ENCODE assay signal across 8 cellular contexts in genomic region chr1:15919316-15919715, GRCh38. TPM values are rescaled to one million over a fixed set of nuclear protein-coding genes. Genes with fewer than 3 reads are reported as not detected.
DNase-seq lines count a peak whose midpoint lies in the region; ATAC-seq, FAIRE-seq and TF ChIP-seq lines count a peak whose summit lies in the region.

No MANE protein-coding gene starts in this region.

- no peak overlapping the region for H3K4me3 ChIP-seq in left ventricle myocardium inferior

- no peak overlapping the region for H3K27ac Mint-ChIP-seq in activated CD4-positive, alpha-beta memory T cell treated with anti-CD3 and anti-CD28 coated beads for 36 hours

- intact Hi-C loops in activated CD4-positive, alpha-beta memory T cell treated with anti-CD3 and anti-CD28 coated beads for 36 hours (cut with micrococcal nuclease): loop anchor here (1.0 to 5.0 kb wide), 4 partner anchors 30 to 102 kb away; no protein-coding TSS in a partner anchor
- intact Hi-C loops in left ventricle myocardium inferior (cut with micrococcal nuclease): no loop called here

- no peaks in the 10 kb centered on the region for H3K27me3 Mint-ChIP-seq in activated CD4-positive, alpha-beta memory T cell treated with anti-CD3 and anti-CD28 coated beads for 36 hours

- no peaks in the 10 kb centered on the region for H3K27me3 ChIP-seq in left ventricle myocardium inferior (ENCODE audit: low read depth)

- no peak for TF ChIP-seq POLR2A in GM12891 (IDR thresholded peaks at IDR 0.05; ENCODE audit: low read depth, low read length)

- DNase-seq in GM12891 (ENCODE audit: insufficient read length, low spot score) (no peak), islet precursor cell (peak; percentile 69), AML-193 (lab: John Stamatoyannopoulos, UW) (no peak), NCI-H187 treated with DMSO at 0.1 percent for 48 hours (lab: John Stamatoyannopoulos, UW) (no peak), left ventricle myocardium inferior (no peak)
- DNase-seq in activated CD4-positive, alpha-beta memory T cell treated with anti-CD3 and anti-CD28 coated beads for 36 hours: peak; percentile 89

- H3K4me1 ChIP-seq in left ventricle myocardium inferior: peaks cover 20% of the 10 kb centered on the region

- ATAC-seq in HG02938 (IDR thresholded peaks at IDR 0.05; ENCODE audit: unreplicated experiment): peak; percentile 67
- no peak for ATAC-seq in GM21367 (IDR thresholded peaks at IDR 0.05; ENCODE audit: unreplicated experiment)

- peaks cover 49% of the 10 kb centered on the region for H3K36me3 Mint-ChIP-seq in activated CD4-positive, alpha-beta memory T cell treated with anti-CD3 and anti-CD28 coated beads for 36 hours

- CTCF ChIA-PET in activated CD4-positive, alpha-beta memory T cell treated with anti-CD3 and anti-CD28 coated beads for 36 hours (lab: Charles Lee): interaction anchor here (1.2 kb wide), 1 partner anchor 128 kb away, joined by 3 read pairs; no protein-coding TSS in a partner anchor

- no peaks in the 10 kb centered on the region for H3K9me3 Mint-ChIP-seq in activated CD4-positive, alpha-beta memory T cell treated with anti-CD3 and anti-CD28 coated beads for 36 hours

- no peak overlapping the region for H3K4me3 Mint-ChIP-seq in activated CD4-positive, alpha-beta memory T cell treated with anti-CD3 and anti-CD28 coated beads for 36 hours

- H3K4me1 Mint-ChIP-seq in activated CD4-positive, alpha-beta memory T cell treated with anti-CD3 and anti-CD28 coated beads for 36 hours (ENCODE audit: low read depth): peaks cover 41% of the 10 kb centered on the region

- H3K9me3 ChIP-seq in left ventricle myocardium inferior (replicated peaks): no peaks in the 10 kb centered on the region

- no peak for TF ChIP-seq CTCF in left ventricle myocardium inferior (IDR thresholded peaks at IDR 0.05; ENCODE audit: borderline replicate concordance)

- no peak overlapping the region for H3K27ac ChIP-seq in left ventricle myocardium inferior (replicated peaks)

- H3K36me3 ChIP-seq in left ventricle myocardium inferior: peaks cover 93% of the 10 kb centered on the region

- peak; percentile 94 for FAIRE-seq in GM12891 (lab: Jason Lieb, UNC)

- POLR2A ChIA-PET in activated CD4-positive, alpha-beta memory T cell treated with anti-CD3 and anti-CD28 coated beads for 36 hours (lab: Charles Lee): interaction anchor here (0.6 to 1.4 kb wide), 5 partner anchors 31 to 75 kb away, joined by 3 to 4 read pairs (median 3); no protein-coding TSS in a partner anchor

TF ChIP-seq in GM12891, 5 proteins besides CTCF, POLR2A, EP300 and RAD21:
- TF ChIP-seq TAF1 (IDR thresholded peaks at IDR 0.05; ENCODE audit: low read depth, low read length) (no peak), POU2F2 (IDR thresholded peaks at IDR 0.05; ENCODE audit: low read depth, low read length) (0 out of 2 replicates have a peak, but pooled peaks have one; percentile 48)
TF ChIP-seq in GM12891: peak in this region for 1.

RNA-seq across cellular contexts. Expression of gene ZBTB17, which starts 56.6 kb away (rescaled TPM):
- 32.4 TPM for polyA plus RNA-seq in GM12891 (2012; ENCODE audit: low read depth, missing spikeins)
- 10 to 100 TPM; 52.7 to 58.8 TPM for total RNA-seq in activated CD4-positive, alpha-beta memory T cell treated with anti-CD3 and anti-CD28 coated beads for 36 hours
- total RNA-seq in left ventricle myocardium inferior: 24.7 TPM

Comparison
In these comparisons a context has a peak if more than half of its experiments do, and no peak if none do; other contexts are left out.
1. DNase-seq: peak in activated CD4-positive, alpha-beta memory T cell treated with anti-CD3 and anti-CD28 coated beads for 36 hours (single experiment) and islet precursor cell (single experiment); none in GM12891 (single experiment), AML-193 (0 of 2), NCI-H187 treated with DMSO at 0.1 percent for 48 hours (single experiment) and left ventricle myocardium inferior (single experiment).